19 cellular contexts compared by ENCODE assay signal in genomic region chr10:95464280-95464679, GRCh38.
A peak's percentile ranks its signal among the peaks of the same experiment; 100 is the strongest.
DNase-seq lines count a peak whose midpoint lies in the region; ATAC-seq and TF ChIP-seq lines count a peak whose summit lies in the region.
"Had no signal": no experiment of that assay in that cellular context is flagged by ENCODE, and none has a peak within 500 bp of the region (broad histone marks: within the 10 kb centered on the region; RNA-seq: fewer than 3 reads in every experiment).

No MANE protein-coding gene starts in this region.

- no peak for ATAC-seq in gastroesophageal sphincter
- ATAC-seq: A549, T-cell had no signal

- H3K9me3 Mint-ChIP-seq in mesothelial cell of epicardium: no peaks in the 10 kb centered on the region
- H3K9me3 Mint-ChIP-seq: activated naive CD4-positive, alpha-beta T cell treated with anti-CD3 and anti-CD28 coated beads for 36 hours; CD14-positive monocyte; H9; stimulated activated naive CD8-positive, alpha-beta T cell treated with anti-CD3 and anti-CD28 coated beads, Interleukin-15, Interleukin-2, amounts not matched to agents 100 ng/mL and 50 ng/mL, for 24 hours; T-cell had no signal

- H3K4me3 Mint-ChIP-seq in mesothelial cell of epicardium: no peak overlapping the region
- H3K4me3 Mint-ChIP-seq: activated naive CD4-positive, alpha-beta T cell treated with anti-CD3 and anti-CD28 coated beads for 36 hours; CD14-positive monocyte; H9; stimulated activated naive CD8-positive, alpha-beta T cell treated with anti-CD3 and anti-CD28 coated beads, Interleukin-15, Interleukin-2, amounts not matched to agents 100 ng/mL and 50 ng/mL, for 24 hours; T-cell had no signal

- H3K9me3 ChIP-seq in gastroesophageal sphincter: no peaks in the 10 kb centered on the region
- no peaks in the 10 kb centered on the region for H3K9me3 ChIP-seq in skeletal muscle tissue (ENCODE audit: control insufficient read depth in 3 of 3, low read length in 3 of 3)
- H3K9me3 ChIP-seq: A549, vagina had no signal

- WGBS in gastroesophageal sphincter (ENCODE audit: low coverage in 1 of 2), 2 donors: 63% methylated on average over 5 of the region's 5 CpGs

- H3K9ac ChIP-seq in skeletal muscle tissue (ENCODE audit: low read depth in 1 of 3, low read length in 3 of 3): peak overlapping the region in 1 of 3 donors; percentile 24

- H3K27ac ChIP-seq in gastroesophageal sphincter (peak overlapping the region; percentile 84 to 97 (median 91)), skeletal muscle tissue (ENCODE audit: low read depth, low read length) (peak overlapping the region; percentile 81)
- H3K27ac ChIP-seq: A549, vagina had no signal

- TF ChIP-seq EP300 in gastroesophageal sphincter (IDR thresholded peaks at IDR 0.05): no peak

- no peak overlapping the region for H3K4me3 ChIP-seq in gastroesophageal sphincter
- H3K4me3 ChIP-seq in skeletal muscle tissue (ENCODE audit: low read length in 3 of 3): no peak overlapping the region
- H3K4me3 ChIP-seq: A549, vagina had no signal

- DNase-seq in NCI-H2107 treated with DMSO at 0.1 percent for 48 hours (lab: John Stamatoyannopoulos, UW; ENCODE audit: unreplicated experiment) (peak; percentile 25), NCI-H2107 (lab: John Stamatoyannopoulos, UW) (no peak), NCI-H2171 (lab: John Stamatoyannopoulos, UW) (peak; percentile 21), DMS114 treated with DMSO at 0.1 percent for 48 hours (lab: John Stamatoyannopoulos, UW; ENCODE audit: unreplicated experiment) (no peak), mesothelial cell of epicardium (ENCODE audit: low spot score in 2 of 2, unreplicated experiment in 2 of 2) (no peak), NCI-H1930 (lab: John Stamatoyannopoulos, UW) (no peak)
- DNase-seq: activated CD4-positive, alpha-beta T cell treated with anti-CD3 and anti-CD28 coated beads, Interleukin-2, amount 50 U/mL, for 4 hours; activated naive CD4-positive, alpha-beta T cell treated with anti-CD3 and anti-CD28 coated beads for 36 hours; activated T-cell treated with anti-CD3 and anti-CD28 coated beads, Interleukin-2, amount 50 U/mL, for 1 hour; H9; NCI-H1694; retina; T-cell had no signal

- peaks cover 16 to 100% (median 16%) of the 10 kb centered on the region in 3 donors for H3K4me1 ChIP-seq in gastroesophageal sphincter
- H3K4me1 ChIP-seq in skeletal muscle tissue (ENCODE audit: control insufficient read depth in 3 of 3, insufficient read depth in 3 of 3, low read length in 3 of 3): peaks cover 27 to 57% (median 47%) of the 10 kb centered on the region in 3 donors
- H3K4me1 ChIP-seq: A549 had no signal

- peaks cover 68% of the 10 kb centered on the region for H3K4me1 Mint-ChIP-seq in mesothelial cell of epicardium
- H3K4me1 Mint-ChIP-seq: CD14-positive monocyte had no signal

- H3K27ac Mint-ChIP-seq in mesothelial cell of epicardium: no peak overlapping the region
- H3K27ac Mint-ChIP-seq: activated naive CD4-positive, alpha-beta T cell treated with anti-CD3 and anti-CD28 coated beads for 36 hours; CD14-positive monocyte; stimulated activated naive CD8-positive, alpha-beta T cell treated with anti-CD3 and anti-CD28 coated beads, Interleukin-15, Interleukin-2, amounts not matched to agents 100 ng/mL and 50 ng/mL, for 24 hours; T-cell had no signal

- TF ChIP-seq CTCF in gastroesophageal sphincter (IDR thresholded peaks at IDR 0.05) (no peak), mesothelial cell of epicardium (IDR thresholded peaks at IDR 0.05; ENCODE audit: unreplicated experiment) (no peak)

- H3K36me3 ChIP-seq in gastroesophageal sphincter (peaks cover 0 to 6% of the 10 kb centered on the region in 2 donors), skeletal muscle tissue (ENCODE audit: control insufficient read depth in 3 of 3, insufficient read depth in 3 of 3, low read length in 3 of 3) (no peaks in the 10 kb centered on the region)
- H3K36me3 ChIP-seq: vagina had no signal

- no peak for TF ChIP-seq POLR2A in gastroesophageal sphincter (IDR thresholded peaks at IDR 0.05)

- H3K27me3 ChIP-seq in gastroesophageal sphincter (no peaks in the 10 kb centered on the region), skeletal muscle tissue (ENCODE audit: control insufficient read depth in 3 of 3, insufficient read depth in 3 of 3, low read length in 3 of 3) (no peaks in the 10 kb centered on the region)
- H3K27me3 ChIP-seq: vagina had no signal

- H3K27me3 Mint-ChIP-seq in mesothelial cell of epicardium (ENCODE audit: low read depth): no peaks in the 10 kb centered on the region

- H3K36me3 Mint-ChIP-seq in mesothelial cell of epicardium: no peaks in the 10 kb centered on the region
- H3K36me3 Mint-ChIP-seq: CD14-positive monocyte, T-cell had no signal

Comparison
In these comparisons a context has a peak if more than half of its experiments do, and no peak if none do; other contexts are left out.
1. DNase-seq: peak in NCI-H2107 treated with DMSO at 0.1 percent for 48 hours (single experiment) and NCI-H2171 (single experiment); none in NCI-H2107 (single experiment), DMS114 treated with DMSO at 0.1 percent for 48 hours (single experiment), mesothelial cell of epicardium (0 of 2) and NCI-H1930 (0 of 2).